Comparison of ENCODE assay signal across 34 cellular contexts in genomic region chrX:102610905-102611304, GRCh38.
"Had no signal": no experiment of that assay in that cellular context is flagged by ENCODE, and none has a peak within 500 bp of the region (broad histone marks: within the 10 kb centered on the region; RNA-seq: fewer than 3 reads in every experiment).

No MANE protein-coding gene starts in this region.

- H3K27me3 ChIP-seq: MG63 had no signal

- H3K4me3 ChIP-seq: MG63 had no signal

- H3K9me3 ChIP-seq: MG63 had no signal

- H3K36me3 ChIP-seq: MG63 had no signal

- DNase-seq: Karpas-422, Kasumi-1, MG63, MM.1S, MV-4-11, NCI-H1048, NCI-H1092, NCI-H1092 treated with DMSO at 0.1 percent for 48 hours, NCI-H1105, NCI-H1105 treated with DMSO at 0.1 percent for 48 hours, NCI-H1417, NCI-H1417 treated with DMSO at 0.1 percent for 48 hours, NCI-H1436, NCI-H1436 treated with DMSO at 0.1 percent for 48 hours, NCI-H146, NCI-H1694, NCI-H1694 treated with DMSO at 0.1 percent for 48 hours, NCI-H187, NCI-H187 treated with DMSO at 0.1 percent for 48 hours, NCI-H1930, NCI-H2029, NCI-H2029 treated with DMSO at 0.1 percent for 48 hours, NCI-H2081, NCI-H2081 treated with DMSO at 0.1 percent for 48 hours, NCI-H2107, NCI-H2171, NCI-H2171 treated with DMSO at 0.1 percent for 48 hours, NCI-H2227 treated with DMSO at 0.1 percent for 48 hours, NCI-H226, NCI-H345, NCI-H446, NCI-H446 treated with DMSO at 0.1 percent for 48 hours, NCI-H510A, NCI-H510A treated with DMSO at 0.1 percent for 48 hours had no signal
